Comparison of ENCODE assay signal across 9 cellular contexts in the genomic region with DNA sequence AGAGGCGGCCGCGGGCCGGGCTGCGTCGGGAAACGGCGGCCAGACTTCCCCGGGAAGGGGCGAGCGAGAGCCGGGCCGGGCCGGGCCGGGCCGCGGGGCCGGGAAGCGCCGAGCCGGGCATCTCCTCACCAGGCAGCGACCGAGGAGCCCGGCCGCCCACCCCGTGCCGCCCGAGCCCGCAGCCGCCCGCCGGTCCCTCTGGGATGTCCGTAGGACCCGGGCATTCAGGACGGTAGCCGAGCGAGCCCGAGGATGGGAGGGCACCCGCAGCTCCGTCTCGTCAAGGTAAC. TPM values are rescaled to one million over a fixed set of nuclear protein-coding genes. Genes with fewer than 3 reads are reported as not detected.
DNase-seq lines count a peak whose midpoint lies in the region; ATAC-seq and TF ChIP-seq lines count a peak whose summit lies in the region.
"Had no signal": no experiment of that assay in that cellular context is flagged by ENCODE, and none has a peak within 500 bp of the region (broad histone marks: within the 10 kb centered on the region; RNA-seq: fewer than 3 reads in every experiment).

TSS of gene CRHR1 (plus strand) at position 28 of the 290 bp plus-strand sequence. CDS start at position 253, 225 bp downstream.

- peak within 1 kb of the TSS; percentile 58 for H3K4me3 Mint-ChIP-seq in activated CD4-positive, alpha-beta T cell treated with anti-CD3 and anti-CD28 coated beads for 36 hours
- peak within 1 kb of the TSS; percentile 91 to 94 (median 92) for H3K4me3 Mint-ChIP-seq in brain

- no peak within 1 kb of the TSS for H2AK5ac ChIP-seq in mesenchymal stem cell (ENCODE audit: low read length, severe bottlenecking)

- H3K4me1 ChIP-seq in mesenchymal stem cell (ENCODE audit: control insufficient read depth, insufficient read depth, low read depth, low read length) (peaks cover 20% of the 10 kb centered on the region), thoracic aorta (ENCODE audit: control insufficient read depth in 1 of 2, low read depth in 2 of 2) (peaks cover 13 to 22% of the 10 kb centered on the region in 2 donors)

- POLR2A ChIA-PET in activated CD4-positive, alpha-beta T cell treated with anti-CD3 and anti-CD28 coated beads for 36 hours (lab: Charles Lee), result no interaction called here

- no peak within 1 kb of the TSS for H2BK12ac ChIP-seq in mesenchymal stem cell (ENCODE audit: low read length in 2 of 2)

- H3K4ac ChIP-seq in mesenchymal stem cell (ENCODE audit: low read depth in 1 of 2, low read length in 2 of 2), result no peak within 1 kb of the TSS

- intact Hi-C loops in activated CD4-positive, alpha-beta T cell treated with anti-CD3 and anti-CD28 coated beads for 36 hours (cut with DNase I, micrococcal nuclease), result loop anchor here (1.0 to 5.0 kb wide), 4 partner anchors 48 to 110 kb away; partner anchors contain the start of gene MAPT (in 1 of the 2)

- peaks cover 90 to 92% of the 10 kb centered on the region in 2 experiments for H3K27me3 ChIP-seq in mesenchymal stem cell (ENCODE audit: control insufficient read depth in 1 of 2, insufficient read depth in 1 of 2, low read length in 2 of 2)
- H3K27me3 ChIP-seq in thoracic aorta (replicated peaks; ENCODE audit: insufficient read depth), result peaks cover 17% of the 10 kb centered on the region

- no peaks in the 10 kb centered on the region for H3K9me3 Mint-ChIP-seq in activated CD4-positive, alpha-beta T cell treated with anti-CD3 and anti-CD28 coated beads for 36 hours (ENCODE audit: low read depth)
- no peaks in the 10 kb centered on the region for H3K9me3 Mint-ChIP-seq in brain

- H3K27ac Mint-ChIP-seq in activated CD4-positive, alpha-beta T cell treated with anti-CD3 and anti-CD28 coated beads for 36 hours, result no peak within 1 kb of the TSS
- peak within 1 kb of the TSS in 3 of 5 experiments; percentile 48 to 89 (median 88) for H3K27ac Mint-ChIP-seq in brain

- H3K36me3 Mint-ChIP-seq in activated CD4-positive, alpha-beta T cell treated with anti-CD3 and anti-CD28 coated beads for 36 hours (ENCODE audit: low read depth), result no peaks in the 10 kb centered on the region
- H3K36me3 Mint-ChIP-seq in brain, result no peaks in the 10 kb centered on the region

- H3K14ac ChIP-seq in mesenchymal stem cell (ENCODE audit: low read length in 2 of 2), result no peak within 1 kb of the TSS

- no peak within 1 kb of the TSS for H2BK120ac ChIP-seq in mesenchymal stem cell (ENCODE audit: low read depth, low read length)

- H3K4me1 Mint-ChIP-seq in activated CD4-positive, alpha-beta T cell treated with anti-CD3 and anti-CD28 coated beads for 36 hours, result peaks cover 2% of the 10 kb centered on the region
- H3K4me1 Mint-ChIP-seq in brain, result peaks cover 18% of the 10 kb centered on the region

- H3K36me3 ChIP-seq in mesenchymal stem cell (ENCODE audit: control insufficient read depth in 1 of 2, insufficient read depth in 2 of 2, low read depth in 1 of 2, low read length in 2 of 2), result no peaks in the 10 kb centered on the region
- H3K36me3 ChIP-seq in thoracic aorta, result no peaks in the 10 kb centered on the region

- H3K18ac ChIP-seq in mesenchymal stem cell (ENCODE audit: low read depth in 1 of 2, low read length in 2 of 2), result peak within 1 kb of the TSS in 1 of 2 experiments; percentile 34

- H3K27ac ChIP-seq in mesenchymal stem cell (ENCODE audit: low read length, poor library complexity, severe bottlenecking), result no peak within 1 kb of the TSS
- no peak within 1 kb of the TSS for H3K27ac ChIP-seq in thoracic aorta

- H3K23ac ChIP-seq in mesenchymal stem cell (ENCODE audit: low read length in 2 of 2), result peak within 1 kb of the TSS in 1 of 2 experiments; percentile 98

- no peak within 1 kb of the TSS for H2BK15ac ChIP-seq in mesenchymal stem cell (ENCODE audit: low read depth, poor library complexity, severe bottlenecking)

- peaks cover 51% of the 10 kb centered on the region for H3K27me3 Mint-ChIP-seq in activated CD4-positive, alpha-beta T cell treated with anti-CD3 and anti-CD28 coated beads for 36 hours
- H3K27me3 Mint-ChIP-seq in brain, result peaks cover 39% of the 10 kb centered on the region

- H2AFZ ChIP-seq in mesenchymal stem cell (ENCODE audit: low read depth, low read length), result no peak within 1 kb of the TSS

- H2BK5ac ChIP-seq in mesenchymal stem cell (ENCODE audit: low read depth, low read length, poor library complexity, severe bottlenecking), result no peak within 1 kb of the TSS

- H3K4me2 ChIP-seq in mesenchymal stem cell (ENCODE audit: low read length, poor library complexity, severe bottlenecking), result peak within 1 kb of the TSS; percentile 84

- TF ChIP-seq CTCF in brain (conservative IDR thresholded peaks at IDR 0.05) (no peak), thoracic aorta (IDR thresholded peaks at IDR 0.05) (no peak)

- H3K9ac ChIP-seq in mesenchymal stem cell (ENCODE audit: low read length), result no peak within 1 kb of the TSS

- CTCF ChIA-PET in activated CD4-positive, alpha-beta T cell treated with anti-CD3 and anti-CD28 coated beads for 36 hours (lab: Charles Lee), result interaction anchor here (0.7 to 1.6 kb wide), 2 partner anchors 47 to 52 kb away, joined by 3 to 7 read pairs; no protein-coding TSS in a partner anchor

- WGBS in mesenchymal stem cell, result 0% methylated on average over 26 of the region's 41 CpGs

- no peaks in the 10 kb centered on the region for H3K9me3 ChIP-seq in mesenchymal stem cell (ENCODE audit: control insufficient read depth, low read length)
- H3K9me3 ChIP-seq in thoracic aorta, result no peaks in the 10 kb centered on the region

- peak; percentile 13 for ATAC-seq in activated CD4-positive, alpha-beta T cell treated with anti-CD3 and anti-CD28 coated beads for 36 hours
- ATAC-seq in thoracic aorta (ENCODE audit: insufficient number of reproducible peaks, low FRiP score, low read depth) (no peak), HG03135 (IDR thresholded peaks at IDR 0.05; ENCODE audit: unreplicated experiment) (no peak), HG03175 (IDR thresholded peaks at IDR 0.05; ENCODE audit: unreplicated experiment) (no peak)

- H3K79me1 ChIP-seq in mesenchymal stem cell (replicated peaks; ENCODE audit: low read length, poor library complexity, severe bottlenecking), result no peaks in the 10 kb centered on the region

- no peak within 1 kb of the TSS for H4K8ac ChIP-seq in mesenchymal stem cell (ENCODE audit: low read length)

- H4K91ac ChIP-seq in mesenchymal stem cell (ENCODE audit: low read length), result peak within 1 kb of the TSS; percentile 1

- DNase-seq in activated CD4-positive, alpha-beta T cell treated with anti-CD3 and anti-CD28 coated beads for 36 hours, result no peak
- DNase-seq in activated CD4-positive, alpha-beta T cell treated with anti-CD3 and anti-CD28 coated beads, Interleukin-2, amount 50 U/mL, for 1 hour, result no peak
- DNase-seq in mesenchymal stem cell (no peak), thoracic aorta (ENCODE audit: low spot score) (no peak), NCI-H2081 treated with DMSO at 0.1 percent for 48 hours (lab: John Stamatoyannopoulos, UW) (no peak)
- DNase-seq: HCEC 1CT had no signal

- H3K4me3 ChIP-seq in mesenchymal stem cell (ENCODE audit: insufficient read depth in 1 of 2, low read depth in 1 of 2, low read length in 2 of 2), result peak within 1 kb of the TSS in 1 of 2 experiments; percentile 43
- H3K4me3 ChIP-seq in thoracic aorta, result peak within 1 kb of the TSS; percentile 73

RNA-seq across cellular contexts. Expression of gene CRHR1, which starts in this region (rescaled TPM):
- not detected for total RNA-seq in activated CD4-positive, alpha-beta T cell treated with anti-CD3 and anti-CD28 coated beads for 36 hours
- polyA plus RNA-seq in brain (ENCODE audit: insufficient read depth, low read depth, low replicate concordance), result 4.1 TPM
- polyA plus RNA-seq in mesenchymal stem cell (2013, experiment 1 of 2), result not detected
- not detected for polyA plus RNA-seq in mesenchymal stem cell (2013, experiment 2 of 2)
- total RNA-seq in thoracic aorta, result not detected

Comparison
In these comparisons a context has a peak if more than half of its experiments do, and no peak if none do; other contexts are left out.
1. Peak in ATAC-seq in activated CD4-positive, alpha-beta T cell treated with anti-CD3 and anti-CD28 coated beads for 36 hours; RNA of the gene not detected or under 1 TPM.